8 cellular contexts compared by ENCODE assay signal in genomic region chr10:43437141-43437860, GRCh38. TPM values are rescaled to one million over a fixed set of nuclear protein-coding genes. Genes with fewer than 3 reads are reported as not detected.
A peak's percentile ranks its signal among the peaks of the same experiment; 100 is the strongest.
DNase-seq lines count a peak whose midpoint lies in the region; ATAC-seq and TF ChIP-seq lines count a peak whose summit lies in the region.

No MANE protein-coding gene starts in this region.

- H3K79me2 ChIP-seq in SU-DHL-6 (ENCODE audit: insufficient read depth, low read length) = peaks cover 5% of the 10 kb centered on the region; the same call in 1 of the 2 replicates
- H3K79me2 ChIP-seq in trophoblast cell (ENCODE audit: control insufficient read depth, insufficient read depth, low read length, poor library complexity) = peaks cover 5% of the 10 kb centered on the region

- H3K4ac ChIP-seq in trophoblast cell (ENCODE audit: low read depth, low read length) = no peak overlapping the region

- WGBS in trophoblast cell (ENCODE audit: extremely low coverage, insufficient coverage, insufficient read length) = no CpG with 5 or more reads among the region's 30 CpGs

- H3K27me3 ChIP-seq in SU-DHL-6 (ENCODE audit: low read length) = no peaks in the 10 kb centered on the region
- no peaks in the 10 kb centered on the region for H3K27me3 ChIP-seq in trophoblast cell (ENCODE audit: insufficient read depth, low read length)

- H3K9ac ChIP-seq in SU-DHL-6 (ENCODE audit: low read length) = peak overlapping the region; percentile 87
- peak overlapping the region; percentile 80 for H3K9ac ChIP-seq in trophoblast cell (ENCODE audit: low read length)

- H3K4me2 ChIP-seq in SU-DHL-6 (ENCODE audit: low read depth, low read length, poor library complexity, severe bottlenecking) (peak overlapping the region; percentile 98), trophoblast cell (ENCODE audit: low read length) (peak overlapping the region; percentile 100)

- peak overlapping the region; percentile 73; the same call in 1 of the 2 replicates for H3K27ac ChIP-seq in SU-DHL-6 (ENCODE audit: low read depth, low read length)
- no peak overlapping the region for H3K27ac ChIP-seq in trophoblast cell (ENCODE audit: low read depth, low read length)

- peaks cover 0 to 2% of the 10 kb centered on the region in 2 experiments for H3K4me1 ChIP-seq in trophoblast cell (ENCODE audit: control insufficient read depth in 1 of 2, insufficient read depth in 2 of 2, low read length in 2 of 2)

- H2AK5ac ChIP-seq in trophoblast cell (ENCODE audit: low read length) = no peak overlapping the region

- H4K91ac ChIP-seq in trophoblast cell (ENCODE audit: low read depth, low read length) = peak overlapping the region; percentile 36

- H3K18ac ChIP-seq in trophoblast cell (ENCODE audit: low read length) = no peak overlapping the region

- TF ChIP-seq CTCF in SU-DHL-6 (IDR thresholded peaks at IDR 0.05; ENCODE audit: insufficient read depth, low read length, poor library complexity, severe bottlenecking) (no peak), fibroblast of the aortic adventitia (IDR thresholded peaks at IDR 0.05; ENCODE audit: insufficient read depth, low read length) (no peak)

- peak; percentile 0 for ATAC-seq in GM18505 (IDR thresholded peaks at IDR 0.05; ENCODE audit: unreplicated experiment)

- TF ChIP-seq POLR2A in GM18505 (IDR thresholded peaks at IDR 0.05; ENCODE audit: borderline replicate concordance, extremely low read depth, insufficient read depth, insufficient read length) = no peak

- H2BK12ac ChIP-seq in trophoblast cell (ENCODE audit: low read length) = no peak overlapping the region

- H3F3A ChIP-seq in SU-DHL-6 (ENCODE audit: insufficient read depth) = peaks cover 3% of the 10 kb centered on the region; the same call in 1 of the 2 replicates

- H3K9me2 ChIP-seq in SU-DHL-6 (replicated peaks; ENCODE audit: insufficient read depth, low read length) = no peaks in the 10 kb centered on the region

- H3K9me3 ChIP-seq in SU-DHL-6 (ENCODE audit: insufficient read depth, low read length) (no peaks in the 10 kb centered on the region), trophoblast cell (ENCODE audit: insufficient read depth, low read depth, low read length) (peaks cover 2% of the 10 kb centered on the region)

- H3K4me3 ChIP-seq in SU-DHL-6 (ENCODE audit: insufficient read depth, low read length, poor library complexity, severe bottlenecking) (peak overlapping the region; percentile 96), fibroblast of the aortic adventitia (ENCODE audit: low read depth, low read length) (peak overlapping the region; percentile 95), trophoblast cell (ENCODE audit: low read depth, low read length) (peak overlapping the region; percentile 98)

- DNase-seq in fibroblast of the aortic adventitia (ENCODE audit: low read depth) (no peak), trophoblast cell (peak; percentile 9 to 32), NCI-H1930 (lab: John Stamatoyannopoulos, UW) (no peak), HPDE6-E6E7 (ENCODE audit: extremely low spot score) (no peak), RPMI8226 (no peak), GM19238 (ENCODE audit: insufficient read length, low spot score) (no peak)

- no peak overlapping the region for H2BK120ac ChIP-seq in trophoblast cell (ENCODE audit: insufficient read depth, low read length, poor library complexity)

- no peaks in the 10 kb centered on the region for H4K20me1 ChIP-seq in SU-DHL-6 (ENCODE audit: low read depth, low read length)

- H3K36me3 ChIP-seq in SU-DHL-6 (ENCODE audit: low read length) (no peaks in the 10 kb centered on the region), trophoblast cell (ENCODE audit: control insufficient read depth in 1 of 2, insufficient read depth in 2 of 2, low read length in 2 of 2) (no peaks in the 10 kb centered on the region)

- H3K14ac ChIP-seq in trophoblast cell (ENCODE audit: low read length) = no peak overlapping the region

- peaks cover 6% of the 10 kb centered on the region for H3K79me1 ChIP-seq in trophoblast cell (ENCODE audit: low read length)

- H2AFZ ChIP-seq in SU-DHL-6 (ENCODE audit: low read depth, low read length, severe bottlenecking) (peak overlapping the region; percentile 97), trophoblast cell (ENCODE audit: insufficient read depth, low read length, poor library complexity) (peak overlapping the region; percentile 7)

- H3K23ac ChIP-seq in trophoblast cell (ENCODE audit: low read length) = no peak overlapping the region

- no peak overlapping the region for H4K8ac ChIP-seq in trophoblast cell (ENCODE audit: low read depth, low read length)

- no peak overlapping the region for H2BK5ac ChIP-seq in trophoblast cell (ENCODE audit: low read depth, low read length, poor library complexity)

- no peak overlapping the region for H4K12ac ChIP-seq in trophoblast cell (ENCODE audit: low read depth, low read length)

RNA-seq across cellular contexts. Expression of gene ZNF487, which starts 0.4 kb away (rescaled TPM):
- 6.1 and 36.5 TPM in 2 replicates for total RNA-seq in fibroblast of the aortic adventitia (ENCODE audit: low replicate concordance)
- polyA plus RNA-seq in trophoblast cell (2013) = 1.5 and 1.8 TPM in 2 replicates

RNA-seq across cellular contexts. Expression of gene HNRNPF, which starts 28.3 kb away (rescaled TPM):
- total RNA-seq in fibroblast of the aortic adventitia (ENCODE audit: low replicate concordance) = 66.2 and 196 TPM in 2 replicates
- 123 and 124 TPM in 2 replicates for polyA plus RNA-seq in trophoblast cell (2013)

Comparison
In these comparisons a context has a peak if more than half of its experiments do, and no peak if none do; other contexts are left out.
1. DNase-seq: peak in trophoblast cell (2 of 2); none in fibroblast of the aortic adventitia (single experiment), NCI-H1930 (0 of 2), HPDE6-E6E7 (single experiment), RPMI8226 (single experiment) and GM19238 (single experiment).
2. Peak in every context shown above with its lines, with median percentiles within 50 percentile points of each other: H3K4me3 ChIP-seq.